Comparison of ENCODE assay signal across 11 cellular contexts in genomic region chr2:42052702-42053481, GRCh38. TPM values are rescaled to one million over a fixed set of nuclear protein-coding genes. Genes with fewer than 3 reads are reported as not detected.
DNase-seq lines count a peak whose midpoint lies in the region; ATAC-seq and TF ChIP-seq lines count a peak whose summit lies in the region.
"Had no signal": no experiment of that assay in that cellular context is flagged by ENCODE, and none has a peak within 500 bp of the region (broad histone marks: within the 10 kb centered on the region; RNA-seq: fewer than 3 reads in every experiment).

No MANE protein-coding gene starts in this region.

- no peak for ATAC-seq in HG03025 (IDR thresholded peaks at IDR 0.05; ENCODE audit: low FRiP score, unreplicated experiment)
- ATAC-seq in GM19467 (IDR thresholded peaks at IDR 0.05; ENCODE audit: unreplicated experiment): no peak
- no peak for ATAC-seq in HG02623 (IDR thresholded peaks at IDR 0.05; ENCODE audit: unreplicated experiment)

- DNase-seq in ELF-1 (ENCODE audit: low read depth, low spot score) (peak; percentile 81), colonic mucosa (peak; percentile 62), retina (peak; percentile 40), NCI-H524 treated with DMSO at 0.1 percent for 48 hours (lab: John Stamatoyannopoulos, UW) (no peak)
- DNase-seq: AML-193, hypothalamus, PC-9 had no signal

- H3K27ac ChIP-seq in colonic mucosa (peak overlapping the region; percentile 83), layer of hippocampus (ENCODE audit: low read depth, low read length) (peak overlapping the region; percentile 57)
- H3K27ac ChIP-seq: PC-9 had no signal

- peak overlapping the region; percentile 27 to 83 for H3K9ac ChIP-seq in colonic mucosa (ENCODE audit: low read depth in 2 of 2, low read length in 2 of 2)

- peaks cover 30% of the 10 kb centered on the region for H3K4me1 ChIP-seq in colonic mucosa

- no peaks in the 10 kb centered on the region for H3K9me3 ChIP-seq in colonic mucosa

- peaks cover 5% of the 10 kb centered on the region for H3K36me3 ChIP-seq in colonic mucosa

- no peak for TF ChIP-seq CTCF in colonic mucosa (IDR thresholded peaks at IDR 0.05)

- intact Hi-C loops in colonic mucosa (cut with DNase I): no loop called here

- no peak overlapping the region for H3K4me3 ChIP-seq in colonic mucosa
- H3K4me3 ChIP-seq: PC-9 had no signal

- H3K27me3 ChIP-seq in colonic mucosa (no peaks in the 10 kb centered on the region), layer of hippocampus (ENCODE audit: control insufficient read depth, insufficient read depth, low read length) (no peaks in the 10 kb centered on the region)

RNA-seq across cellular contexts. Expression of gene PKDCC, which starts 5.1 kb away (rescaled TPM):
- total RNA-seq in colonic mucosa: 100 to 1,000 TPM in 1 of 2 donors, 10 to 100 TPM in 1; 61.3 to 125 TPM
